ENCODE assay signal across 11 cellular contexts in genomic region chr12:11576104-11576503, GRCh38.
DNase-seq lines count a peak whose midpoint lies in the region; ATAC-seq and TF ChIP-seq lines count a peak whose summit lies in the region.
"Had no signal": no experiment of that assay in that cellular context is flagged by ENCODE, and none has a peak within 500 bp of the region (broad histone marks: within the 10 kb centered on the region; RNA-seq: fewer than 3 reads in every experiment).

No MANE protein-coding gene starts in this region.

- peaks cover 2% of the 10 kb centered on the region for H3K36me3 Mint-ChIP-seq in activated naive CD4-positive, alpha-beta T cell treated with anti-CD3 and anti-CD28 coated beads for 36 hours (ENCODE audit: low read depth)
- H3K36me3 Mint-ChIP-seq in activated naive CD4-positive, alpha-beta T cell treated with anti-CD3 and anti-CD28 coated beads, Interleukin-2, amount 10 ng/mL, durations not matched to agents 7 days and 5 days, result no peaks in the 10 kb centered on the region
- no peaks in the 10 kb centered on the region for H3K36me3 Mint-ChIP-seq in CD8-positive, alpha-beta T cell
- H3K36me3 Mint-ChIP-seq: CD4-positive, CD25-positive, alpha-beta regulatory T cell had no signal

- no peaks in the 10 kb centered on the region for H3K9me3 ChIP-seq in CD8-positive, alpha-beta T cell (ENCODE audit: low read length)

- H3K36me3 ChIP-seq in CD8-positive, alpha-beta T cell (ENCODE audit: insufficient read depth, low read length), result no peaks in the 10 kb centered on the region

- ATAC-seq in stimulated activated naive CD8-positive, alpha-beta T cell treated with anti-CD3 and anti-CD28 coated beads, Interleukin-15, amount 100 ng/mL, for 72 hours, result peak; percentile 94
- ATAC-seq in CD8-positive, alpha-beta T cell, result no peak
- no peak for ATAC-seq in GM19455 (IDR thresholded peaks at IDR 0.05; ENCODE audit: unreplicated experiment)

- H3K4me1 Mint-ChIP-seq in activated naive CD4-positive, alpha-beta T cell treated with anti-CD3 and anti-CD28 coated beads for 36 hours (ENCODE audit: low read depth), result peaks cover 19% of the 10 kb centered on the region
- H3K4me1 Mint-ChIP-seq in activated naive CD4-positive, alpha-beta T cell treated with anti-CD3 and anti-CD28 coated beads, Interleukin-2, amount 10 ng/mL, durations not matched to agents 7 days and 5 days, result peaks cover 2% of the 10 kb centered on the region
- peaks cover 15% of the 10 kb centered on the region for H3K4me1 Mint-ChIP-seq in stimulated activated naive CD8-positive, alpha-beta T cell treated with anti-CD3 and anti-CD28 coated beads, Interleukin-15, amount 100 ng/mL, for 72 hours
- H3K4me1 Mint-ChIP-seq in CD8-positive, alpha-beta T cell (ENCODE audit: low read depth), result no peaks in the 10 kb centered on the region

- no peak overlapping the region for H3K27ac Mint-ChIP-seq in activated naive CD4-positive, alpha-beta T cell treated with anti-CD3 and anti-CD28 coated beads for 36 hours
- no peak overlapping the region for H3K27ac Mint-ChIP-seq in activated naive CD4-positive, alpha-beta T cell treated with anti-CD3 and anti-CD28 coated beads, Interleukin-2, amount 10 ng/mL, durations not matched to agents 7 days and 5 days
- no peak overlapping the region for H3K27ac Mint-ChIP-seq in stimulated activated naive CD8-positive, alpha-beta T cell treated with anti-CD3 and anti-CD28 coated beads, Interleukin-15, amount 100 ng/mL, for 72 hours
- H3K27ac Mint-ChIP-seq in CD8-positive, alpha-beta T cell, result no peak overlapping the region
- H3K27ac Mint-ChIP-seq: CD4-positive, CD25-positive, alpha-beta regulatory T cell had no signal

- H3K4me1 ChIP-seq in CD8-positive, alpha-beta T cell (ENCODE audit: insufficient read depth, low read length), result no peaks in the 10 kb centered on the region

- intact Hi-C loops in activated naive CD4-positive, alpha-beta T cell treated with anti-CD3 and anti-CD28 coated beads for 36 hours (cut with micrococcal nuclease), result loop anchor here (1.0 to 10.0 kb wide), 4 partner anchors 22 to 1009 kb away; no protein-coding TSS in a partner anchor
- intact Hi-C loops in CD8-positive, alpha-beta T cell (cut with DNase I, micrococcal nuclease), result no loop called here

- peak; percentile 87 for DNase-seq in activated naive CD4-positive, alpha-beta T cell treated with anti-CD3 and anti-CD28 coated beads for 36 hours
- DNase-seq in activated naive CD4-positive, alpha-beta T cell treated with anti-CD3 and anti-CD28 coated beads, Interleukin-2, amount 10 ng/mL, durations not matched to agents 7 days and 5 days, result no peak
- DNase-seq in MV-4-11 (lab: John Stamatoyannopoulos, UW) (peak; percentile 29), epithelial cell of esophagus (ENCODE audit: low read depth) (peak; percentile 97), GM20000 (ENCODE audit: low spot score) (no peak)
- DNase-seq in stimulated activated naive CD8-positive, alpha-beta T cell treated with anti-CD3 and anti-CD28 coated beads, Interleukin-15, amount 100 ng/mL, for 72 hours, result peak; percentile 14 to 61
- no peak for DNase-seq in CD8-positive, alpha-beta T cell
- DNase-seq: activated effector memory CD4-positive, alpha-beta T cell treated with Interleukin-2 at 50 U/mL for 16 hours; CD4-positive, CD25-positive, alpha-beta regulatory T cell; NCI-H1436 had no signal

- no peaks in the 10 kb centered on the region for H3K9me3 Mint-ChIP-seq in activated naive CD4-positive, alpha-beta T cell treated with anti-CD3 and anti-CD28 coated beads for 36 hours
- H3K9me3 Mint-ChIP-seq in activated naive CD4-positive, alpha-beta T cell treated with anti-CD3 and anti-CD28 coated beads, Interleukin-2, amount 10 ng/mL, durations not matched to agents 7 days and 5 days, result no peaks in the 10 kb centered on the region
- peaks cover 0 to 5% of the 10 kb centered on the region in 2 donors for H3K9me3 Mint-ChIP-seq in stimulated activated naive CD8-positive, alpha-beta T cell treated with anti-CD3 and anti-CD28 coated beads, Interleukin-15, amount 100 ng/mL, for 72 hours
- no peaks in the 10 kb centered on the region for H3K9me3 Mint-ChIP-seq in CD8-positive, alpha-beta T cell

- H3K27me3 Mint-ChIP-seq in activated naive CD4-positive, alpha-beta T cell treated with anti-CD3 and anti-CD28 coated beads for 36 hours (ENCODE audit: low read depth), result peaks cover 2% of the 10 kb centered on the region
- H3K27me3 Mint-ChIP-seq in activated naive CD4-positive, alpha-beta T cell treated with anti-CD3 and anti-CD28 coated beads, Interleukin-2, amount 10 ng/mL, durations not matched to agents 7 days and 5 days, result peaks cover 17% of the 10 kb centered on the region
- H3K27me3 Mint-ChIP-seq in stimulated activated naive CD8-positive, alpha-beta T cell treated with anti-CD3 and anti-CD28 coated beads, Interleukin-15, amount 100 ng/mL, for 72 hours, result peaks cover 9% of the 10 kb centered on the region
- peaks cover 2% of the 10 kb centered on the region for H3K27me3 Mint-ChIP-seq in CD8-positive, alpha-beta T cell (ENCODE audit: low read depth)

- H3K27ac ChIP-seq in CD8-positive, alpha-beta T cell (ENCODE audit: low read depth, low read length), result no peak overlapping the region

- no peaks in the 10 kb centered on the region for H3K27me3 ChIP-seq in CD8-positive, alpha-beta T cell (ENCODE audit: insufficient read depth, low read length)

- POLR2A ChIA-PET in CD8-positive, alpha-beta T cell (lab: Charles Lee), result no interaction called here

- H3K4me3 ChIP-seq in epithelial cell of esophagus (ENCODE audit: low read length), result no peak overlapping the region
- H3K4me3 ChIP-seq in CD8-positive, alpha-beta T cell (ENCODE audit: low read depth, low read length), result no peak overlapping the region

- H3K4me3 Mint-ChIP-seq in activated naive CD4-positive, alpha-beta T cell treated with anti-CD3 and anti-CD28 coated beads for 36 hours, result no peak overlapping the region
- H3K4me3 Mint-ChIP-seq in activated naive CD4-positive, alpha-beta T cell treated with anti-CD3 and anti-CD28 coated beads, Interleukin-2, amount 10 ng/mL, durations not matched to agents 7 days and 5 days, result no peak overlapping the region
- H3K4me3 Mint-ChIP-seq in stimulated activated naive CD8-positive, alpha-beta T cell treated with anti-CD3 and anti-CD28 coated beads, Interleukin-15, amount 100 ng/mL, for 72 hours, result no peak overlapping the region
- H3K4me3 Mint-ChIP-seq in CD8-positive, alpha-beta T cell, result no peak overlapping the region
- H3K4me3 Mint-ChIP-seq: CD4-positive, CD25-positive, alpha-beta regulatory T cell had no signal

- CTCF ChIA-PET in activated naive CD4-positive, alpha-beta T cell treated with anti-CD3 and anti-CD28 coated beads for 36 hours (lab: Charles Lee), result interaction anchor here (0.7 kb wide), 1 partner anchor 28 kb away, joined by 4 read pairs; no protein-coding TSS in a partner anchor
- CTCF ChIA-PET in activated naive CD4-positive, alpha-beta T cell treated with anti-CD3 and anti-CD28 coated beads, Interleukin-2, amount 10 ng/mL, durations not matched to agents 7 days and 5 days (lab: Charles Lee), result interaction anchor here (1.0 kb wide), 1 partner anchor 457 kb away, joined by 4 read pairs; no protein-coding TSS in a partner anchor
- CTCF ChIA-PET in CD8-positive, alpha-beta T cell (lab: Charles Lee), result interaction anchor here (1.8 kb wide), 1 partner anchor 457 kb away, joined by 6 read pairs; no protein-coding TSS in a partner anchor

- TF ChIP-seq CTCF in epithelial cell of esophagus (IDR thresholded peaks at IDR 0.05; ENCODE audit: insufficient read depth, low read depth, low read length, missing control alignments) (no peak), GM20000 (IDR thresholded peaks at IDR 0.05; ENCODE audit: extremely low read depth, missing control alignments) (no peak)
- TF ChIP-seq CTCF in CD8-positive, alpha-beta T cell (IDR thresholded peaks at IDR 0.05), result no peak

Comparison
In these comparisons a context has a peak if more than half of its experiments do, and no peak if none do; other contexts are left out.
1. DNase-seq: peak in activated naive CD4-positive, alpha-beta T cell treated with anti-CD3 and anti-CD28 coated beads for 36 hours (single experiment), MV-4-11 (single experiment), epithelial cell of esophagus (single experiment) and stimulated activated naive CD8-positive, alpha-beta T cell treated with anti-CD3 and anti-CD28 coated beads, Interleukin-15, amount 100 ng/mL, for 72 hours (2 of 2); none in activated naive CD4-positive, alpha-beta T cell treated with anti-CD3 and anti-CD28 coated beads, Interleukin-2, amount 10 ng/mL, durations not matched to agents 7 days and 5 days (single experiment), GM20000 (single experiment) and CD8-positive, alpha-beta T cell (0 of 7).